In the genomic region with DNA sequence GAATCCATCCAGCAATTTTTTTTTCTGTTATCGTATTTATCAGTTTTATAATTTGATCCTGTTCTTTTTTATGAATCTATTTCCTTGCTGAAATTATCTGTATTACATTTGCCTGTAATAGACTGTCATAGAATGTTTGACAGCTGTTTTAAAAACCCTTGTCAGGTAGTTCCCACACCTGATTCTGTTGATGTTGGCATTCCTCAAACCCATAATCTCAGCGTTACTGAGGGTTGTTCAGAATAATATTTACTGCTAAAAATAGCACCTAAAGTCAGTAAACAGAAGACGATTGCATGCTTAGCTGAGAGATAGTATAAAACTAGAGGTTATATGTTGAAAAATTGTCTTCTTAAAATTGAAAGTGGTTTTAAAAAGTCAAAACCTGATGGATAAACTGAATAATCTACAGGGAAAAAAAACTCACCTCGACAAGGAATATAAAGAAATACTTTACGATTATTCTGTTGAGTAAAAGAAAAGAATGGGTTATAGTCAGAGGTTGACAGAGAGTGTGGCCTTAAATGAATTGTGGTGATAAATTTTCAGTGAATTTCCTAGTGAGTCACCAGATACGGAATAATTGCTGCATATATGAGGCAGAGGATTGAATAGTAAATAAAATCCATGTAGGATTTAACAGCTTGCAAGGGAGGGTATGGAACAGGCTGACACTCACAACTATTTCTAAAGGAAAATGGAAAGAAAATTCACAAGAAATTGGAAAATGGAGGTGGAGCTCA, we compare ENCODE assay signal across 17 cellular contexts.
DNase-seq lines count a peak whose midpoint lies in the region; ATAC-seq and TF ChIP-seq lines count a peak whose summit lies in the region.
"Had no signal": no experiment of that assay in that cellular context is flagged by ENCODE, and none has a peak within 500 bp of the region (broad histone marks: within the 10 kb centered on the region; RNA-seq: fewer than 3 reads in every experiment).

No MANE protein-coding gene starts in this region.

- H3K36me3 ChIP-seq in A673 (ENCODE audit: insufficient read depth, low read length, poor library complexity, severe bottlenecking): no peaks in the 10 kb centered on the region
- H3K36me3 ChIP-seq: BE2C had no signal

- DNase-seq in A673 (ENCODE audit: low spot score) (peak; percentile 22), EH (ENCODE audit: low read depth) (peak; percentile 52), RPMI7951 (ENCODE audit: low read depth) (peak; percentile 52), mesothelial cell of epicardium (ENCODE audit: low spot score in 2 of 2, unreplicated experiment in 2 of 2) (no peak), WTC11 (ENCODE audit: low spot score) (no peak), left colon (no peak)
- no peak for DNase-seq in stimulated activated CD4-positive, alpha-beta T cell treated with anti-CD3 and anti-CD28 coated beads, Interleukin-15, amount 100 ng/mL, for 24 hours
- DNase-seq: BE2C; CD8-positive, alpha-beta T cell; DMS 273 treated with DMSO at 0.1 percent for 48 hours; MM.1S; NCI-H1105; NCI-H187; NCI-H2171; NCI-H510A; NCI-H82 had no signal

- CTCF ChIA-PET in A673 (lab: Charles Lee): no interaction called here
- CTCF ChIA-PET in WTC11 (lab: Charles Lee): no interaction called here

- H3K27ac ChIP-seq in A673 (ENCODE audit: low read depth, low read length, poor library complexity, severe bottlenecking): no peak overlapping the region
- H3K27ac ChIP-seq: RWPE1 had no signal

- no peaks in the 10 kb centered on the region for H3K27me3 Mint-ChIP-seq in mesothelial cell of epicardium (ENCODE audit: low read depth)
- H3K27me3 Mint-ChIP-seq in WTC11 (ENCODE audit: low read depth): no peaks in the 10 kb centered on the region; the same call in 1 of the 2 replicates

- no peaks in the 10 kb centered on the region for H3K4me1 ChIP-seq in A673 (ENCODE audit: insufficient read depth, low read length, poor library complexity, severe bottlenecking)

- no peak for TF ChIP-seq CTCF in A673 (conservative IDR thresholded peaks at IDR 0.05; ENCODE audit: low read depth, low read length)
- TF ChIP-seq CTCF in mesothelial cell of epicardium (IDR thresholded peaks at IDR 0.05; ENCODE audit: unreplicated experiment): no peak
- TF ChIP-seq CTCF in WTC11 (IDR thresholded peaks at IDR 0.05): no peak

- H3K4me1 Mint-ChIP-seq in mesothelial cell of epicardium (peaks cover 65% of the 10 kb centered on the region), WTC11 (0 out of 2 replicates have a peak, but pooled peaks cover 2% of the 10 kb centered on the region)

- no peak overlapping the region for H3K4me3 ChIP-seq in A673 (ENCODE audit: low read depth, low read length, poor library complexity, severe bottlenecking)

- peak overlapping the region; percentile 53 for H3K27ac Mint-ChIP-seq in mesothelial cell of epicardium
- H3K27ac Mint-ChIP-seq in WTC11: no peak overlapping the region
- H3K27ac Mint-ChIP-seq: CD8-positive, alpha-beta T cell had no signal

- no peak overlapping the region for H3K4me3 Mint-ChIP-seq in mesothelial cell of epicardium
- no peak overlapping the region for H3K4me3 Mint-ChIP-seq in WTC11
- H3K4me3 Mint-ChIP-seq: CD8-positive, alpha-beta T cell had no signal

- POLR2A ChIA-PET in A673 (lab: Charles Lee; ENCODE audit: low non-redundant PET): no interaction called here
- POLR2A ChIA-PET in WTC11 (lab: Charles Lee): no interaction called here

- H3K27me3 ChIP-seq in A673 (replicated peaks; ENCODE audit: insufficient read depth, low read depth, low read length, poor library complexity): no peaks in the 10 kb centered on the region
- H3K27me3 ChIP-seq: BE2C had no signal

- peaks cover 2% of the 10 kb centered on the region for H3K36me3 Mint-ChIP-seq in mesothelial cell of epicardium
- H3K36me3 Mint-ChIP-seq in WTC11: no peaks in the 10 kb centered on the region
- H3K36me3 Mint-ChIP-seq: CD8-positive, alpha-beta T cell had no signal

- H3K9me3 Mint-ChIP-seq in mesothelial cell of epicardium (no peaks in the 10 kb centered on the region), WTC11 (no peaks in the 10 kb centered on the region)

- intact Hi-C loops in A673 (cut with micrococcal nuclease; ENCODE audit: unreplicated experiment) (no loop called here), left colon (cut with DNase I, micrococcal nuclease) (no loop called here)

- ATAC-seq in WTC11 (no peak), left colon (no peak)
- ATAC-seq: CD8-positive, alpha-beta T cell had no signal

- BruUV-seq in A673 (replicated peaks; lab: Mats Ljungman, UMichigan): no TSS peak

- no peaks in the 10 kb centered on the region for H3K9me3 ChIP-seq in A673 (ENCODE audit: low read depth, low read length, poor library complexity, severe bottlenecking)
- H3K9me3 ChIP-seq: BE2C had no signal

TF ChIP-seq in WTC11, 78 proteins besides CTCF, POLR2A, EP300 and RAD21 (continues in another document):
- TF ChIP-seq FOXK1 (CRISPR knock-in tag; IDR thresholded peaks at IDR 0.05) (no peak), MYBL2 (CRISPR knock-in tag; IDR thresholded peaks at IDR 0.05) (no peak), RORB (CRISPR knock-in tag; IDR thresholded peaks at IDR 0.05) (no peak), E2F1 (CRISPR knock-in tag; IDR thresholded peaks at IDR 0.05) (no peak), MXD4 (CRISPR knock-in tag; IDR thresholded peaks at IDR 0.05; ENCODE audit: borderline replicate concordance) (no peak), GRHL2 (CRISPR knock-in tag; IDR thresholded peaks at IDR 0.05; ENCODE audit: insufficient replicate concordance, severe bottlenecking) (no peak), IRF2 (CRISPR knock-in tag; IDR thresholded peaks at IDR 0.05; ENCODE audit: borderline replicate concordance, low read depth) (no peak), ZBTB21 (CRISPR knock-in tag; IDR thresholded peaks at IDR 0.05; ENCODE audit: borderline replicate concordance) (no peak), ZNF532 (CRISPR knock-in tag; IDR thresholded peaks at IDR 0.05; ENCODE audit: borderline replicate concordance) (no peak)
- TF ChIP-seq, protein P1, sequence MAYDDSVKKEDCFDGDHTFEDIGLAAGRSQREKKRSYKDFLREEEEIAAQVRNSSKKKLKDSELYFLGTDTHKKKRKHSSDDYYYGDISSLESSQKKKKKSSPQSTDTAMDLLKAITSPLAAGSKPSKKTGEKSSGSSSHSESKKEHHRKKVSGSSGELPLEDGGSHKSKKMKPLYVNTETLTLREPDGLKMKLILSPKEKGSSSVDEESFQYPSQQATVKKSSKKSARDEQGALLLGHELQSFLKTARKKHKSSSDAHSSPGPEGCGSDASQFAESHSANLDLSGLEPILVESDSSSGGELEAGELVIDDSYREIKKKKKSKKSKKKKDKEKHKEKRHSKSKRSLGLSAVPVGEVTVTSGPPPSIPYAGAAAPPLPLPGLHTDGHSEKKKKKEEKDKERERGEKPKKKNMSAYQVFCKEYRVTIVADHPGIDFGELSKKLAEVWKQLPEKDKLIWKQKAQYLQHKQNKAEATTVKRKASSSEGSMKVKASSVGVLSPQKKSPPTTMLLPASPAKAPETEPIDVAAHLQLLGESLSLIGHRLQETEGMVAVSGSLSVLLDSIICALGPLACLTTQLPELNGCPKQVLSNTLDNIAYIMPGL (CRISPR knock-in tag; IDR thresholded peaks at IDR 0.05): no peak

Comparison
In these comparisons a context has a peak if more than half of its experiments do, and no peak if none do; other contexts are left out.
1. DNase-seq: peak in A673 (single experiment), EH (single experiment) and RPMI7951 (single experiment); none in mesothelial cell of epicardium (0 of 2), WTC11 (single experiment), stimulated activated CD4-positive, alpha-beta T cell treated with anti-CD3 and anti-CD28 coated beads, Interleukin-15, amount 100 ng/mL, for 24 hours (single experiment) and left colon (0 of 2).